8 cellular contexts compared by ENCODE assay signal in genomic region chr2:2646312-2647051, GRCh38.
A peak's percentile ranks its signal among the peaks of the same experiment; 100 is the strongest.
DNase-seq lines count a peak whose midpoint lies in the region; ATAC-seq, FAIRE-seq and TF ChIP-seq lines count a peak whose summit lies in the region.

No MANE protein-coding gene starts in this region.

- intact Hi-C loops in activated T-helper 1 cell treated with anti-CD3 and anti-CD28 coated beads, Interleukin-12 subunit alpha, Interleukin-12 subunit beta, Interleukin-2, Interleukin-4 antibody, amounts not matched to agents 30 ng/mL and 10 ng/mL and 1 ng/mL, durations not matched to agents 14 hours and 24 hours and 36 hours (cut with micrococcal nuclease), result loop anchor here (1.0 kb wide), 1 partner anchor 33 kb away; no protein-coding TSS in a partner anchor

- peaks cover 0 to 2% of the 10 kb centered on the region in 2 donors for H3K4me1 ChIP-seq in small intestine (ENCODE audit: control insufficient read depth in 2 of 2, insufficient read depth in 1 of 2, low read depth in 1 of 2, low read length in 1 of 2)

- DNase-seq in Jurkat, Clone E6-1 (ENCODE audit: low read depth, low spot score), result peak; percentile 95
- DNase-seq in activated T-helper 1 cell treated with anti-CD3 and anti-CD28 coated beads, Interleukin-12 subunit alpha, Interleukin-12 subunit beta, Interleukin-2, Interleukin-4 antibody, amounts not matched to agents 30 ng/mL and 10 ng/mL and 1 ng/mL, durations not matched to agents 14 hours and 24 hours and 36 hours (ENCODE audit: low spot score), result peak; percentile 26
- DNase-seq in small intestine, result peak; percentile 51
- DNase-seq in NCI-H2171 (lab: John Stamatoyannopoulos, UW), result no peak
- no peak for DNase-seq in NCI-H1092 treated with DMSO at 0.1 percent for 48 hours (lab: John Stamatoyannopoulos, UW)
- DNase-seq in mesothelial cell of epicardium (ENCODE audit: low spot score in 2 of 2, unreplicated experiment in 2 of 2), result no peak

- no peak overlapping the region for H3K4me3 ChIP-seq in Jurkat, Clone E6-1 (ENCODE audit: low read length)
- H3K4me3 ChIP-seq in small intestine (ENCODE audit: low read depth in 1 of 2, low read length in 2 of 2), result no peak overlapping the region

- no peaks in the 10 kb centered on the region for H3K36me3 Mint-ChIP-seq in activated T-helper 1 cell treated with anti-CD3 and anti-CD28 coated beads, Interleukin-12 subunit alpha, Interleukin-12 subunit beta, Interleukin-2, Interleukin-4 antibody, amounts not matched to agents 30 ng/mL and 10 ng/mL and 1 ng/mL, durations not matched to agents 14 hours and 24 hours and 36 hours (ENCODE audit: low read depth)
- H3K36me3 Mint-ChIP-seq in mesothelial cell of epicardium, result no peaks in the 10 kb centered on the region

- TF ChIP-seq CTCF in mesothelial cell of epicardium (IDR thresholded peaks at IDR 0.05; ENCODE audit: unreplicated experiment), result no peak

- H3K27ac ChIP-seq in small intestine (ENCODE audit: low read depth in 1 of 2, low read length in 1 of 2), result peak overlapping the region in 1 of 2 donors; percentile 27

- peaks cover 4% of the 10 kb centered on the region for H3K9me3 Mint-ChIP-seq in activated T-helper 1 cell treated with anti-CD3 and anti-CD28 coated beads, Interleukin-12 subunit alpha, Interleukin-12 subunit beta, Interleukin-2, Interleukin-4 antibody, amounts not matched to agents 30 ng/mL and 10 ng/mL and 1 ng/mL, durations not matched to agents 14 hours and 24 hours and 36 hours
- peaks cover 4% of the 10 kb centered on the region for H3K9me3 Mint-ChIP-seq in mesothelial cell of epicardium

- peak overlapping the region; percentile 11 for H3K27ac Mint-ChIP-seq in activated T-helper 1 cell treated with anti-CD3 and anti-CD28 coated beads, Interleukin-12 subunit alpha, Interleukin-12 subunit beta, Interleukin-2, Interleukin-4 antibody, amounts not matched to agents 30 ng/mL and 10 ng/mL and 1 ng/mL, durations not matched to agents 14 hours and 24 hours and 36 hours
- no peak overlapping the region for H3K27ac Mint-ChIP-seq in mesothelial cell of epicardium

- no peaks in the 10 kb centered on the region for H3K9me3 ChIP-seq in small intestine (ENCODE audit: control insufficient read depth, low read depth)

- peak overlapping the region; percentile 30 for H3K4me3 Mint-ChIP-seq in activated T-helper 1 cell treated with anti-CD3 and anti-CD28 coated beads, Interleukin-12 subunit alpha, Interleukin-12 subunit beta, Interleukin-2, Interleukin-4 antibody, amounts not matched to agents 30 ng/mL and 10 ng/mL and 1 ng/mL, durations not matched to agents 14 hours and 24 hours and 36 hours
- H3K4me3 Mint-ChIP-seq in mesothelial cell of epicardium, result no peak overlapping the region

- H3K36me3 ChIP-seq in small intestine (ENCODE audit: control insufficient read depth in 2 of 2, insufficient read depth in 2 of 2, low read length in 2 of 2), result no peaks in the 10 kb centered on the region

- peaks cover 25% of the 10 kb centered on the region for H3K4me1 Mint-ChIP-seq in activated T-helper 1 cell treated with anti-CD3 and anti-CD28 coated beads, Interleukin-12 subunit alpha, Interleukin-12 subunit beta, Interleukin-2, Interleukin-4 antibody, amounts not matched to agents 30 ng/mL and 10 ng/mL and 1 ng/mL, durations not matched to agents 14 hours and 24 hours and 36 hours (ENCODE audit: low read depth)
- peaks cover 6% of the 10 kb centered on the region for H3K4me1 Mint-ChIP-seq in mesothelial cell of epicardium

- WGBS in small intestine, 3 donors, result 15 to 35% (median 28%) methylated on average over 8 of the region's 8 CpGs

- H3K27me3 Mint-ChIP-seq in activated T-helper 1 cell treated with anti-CD3 and anti-CD28 coated beads, Interleukin-12 subunit alpha, Interleukin-12 subunit beta, Interleukin-2, Interleukin-4 antibody, amounts not matched to agents 30 ng/mL and 10 ng/mL and 1 ng/mL, durations not matched to agents 14 hours and 24 hours and 36 hours (ENCODE audit: insufficient read depth), result peaks cover 2% of the 10 kb centered on the region
- H3K27me3 Mint-ChIP-seq in mesothelial cell of epicardium (ENCODE audit: low read depth), result peaks cover 18% of the 10 kb centered on the region

- FAIRE-seq in small intestine (lab: Jason Lieb, UNC), result no peak

- peak; percentile 95 for ATAC-seq in GM18907 (IDR thresholded peaks at IDR 0.05; ENCODE audit: unreplicated experiment)
- no peak for ATAC-seq in HG03442 (IDR thresholded peaks at IDR 0.05; ENCODE audit: unreplicated experiment)

- H3K27me3 ChIP-seq in small intestine (ENCODE audit: control insufficient read depth in 2 of 2, insufficient read depth in 2 of 2, low read length in 2 of 2), result no peaks in the 10 kb centered on the region

Comparison
In these comparisons a context has a peak if more than half of its experiments do, and no peak if none do; other contexts are left out.
1. DNase-seq: peak in Jurkat, Clone E6-1 (single experiment), activated T-helper 1 cell treated with anti-CD3 and anti-CD28 coated beads, Interleukin-12 subunit alpha, Interleukin-12 subunit beta, Interleukin-2, Interleukin-4 antibody, amounts not matched to agents 30 ng/mL and 10 ng/mL and 1 ng/mL, durations not matched to agents 14 hours and 24 hours and 36 hours (single experiment) and small intestine (single experiment); none in NCI-H2171 (single experiment), NCI-H1092 treated with DMSO at 0.1 percent for 48 hours (single experiment) and mesothelial cell of epicardium (0 of 2).